7 cellular contexts compared by ENCODE assay signal in the genomic region with DNA sequence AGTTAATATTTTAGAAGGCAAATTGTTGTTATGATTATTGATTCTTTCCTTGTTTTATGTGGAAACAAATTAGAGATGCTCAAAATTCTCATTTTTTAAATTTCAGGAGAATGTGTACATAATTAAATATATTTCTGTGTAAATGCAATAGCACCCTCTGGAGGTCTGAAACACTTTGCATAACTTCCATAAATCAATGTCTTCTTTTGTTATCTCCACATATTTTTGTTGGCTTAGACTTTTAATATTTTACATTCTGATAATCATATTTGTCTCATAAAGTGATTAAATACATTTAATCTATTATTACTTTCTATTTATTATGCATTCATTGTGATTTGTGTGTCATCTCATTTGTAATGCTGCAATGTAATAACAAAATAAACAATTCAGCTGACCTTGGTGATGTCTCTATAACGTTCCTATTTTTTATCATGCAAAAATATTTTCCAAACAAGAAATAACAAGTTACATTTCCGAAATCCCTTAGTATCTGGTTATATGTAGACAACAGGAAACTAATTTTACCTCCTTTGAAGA.
A peak's percentile ranks its signal among the peaks of the same experiment; 100 is the strongest.
DNase-seq lines count a peak whose midpoint lies in the region; ATAC-seq and TF ChIP-seq lines count a peak whose summit lies in the region.

No MANE protein-coding gene starts in this region.

- DNase-seq in NCI-H2227 (lab: John Stamatoyannopoulos, UW; ENCODE audit: unreplicated experiment): peak; percentile 55
- DNase-seq in dedifferentiated amniotic fluid mesenchymal stem cell (ENCODE audit: extremely low spot score): peak; percentile 64
- DNase-seq in renal cortical epithelial cell (ENCODE audit: low read depth): peak; percentile 35
- no peak for DNase-seq in ecto neural progenitor cell (ENCODE audit: low spot score)
- DNase-seq in T1000 (lab: John Stamatoyannopoulos, UW): no peak

- peak; percentile 15 for TF ChIP-seq CTCF in GM12873 (IDR thresholded peaks at IDR 0.05; ENCODE audit: insufficient read depth, low read depth, low read length, missing control alignments)

- ATAC-seq in GM21737 (IDR thresholded peaks at IDR 0.05; ENCODE audit: unreplicated experiment): no peak

Comparison
In these comparisons a context has a peak if more than half of its experiments do, and no peak if none do; other contexts are left out.
1. DNase-seq: peak in NCI-H2227 (single experiment), dedifferentiated amniotic fluid mesenchymal stem cell (single experiment) and renal cortical epithelial cell (single experiment); none in ecto neural progenitor cell (single experiment) and T1000 (single experiment).